19 cellular contexts compared by ENCODE assay signal in genomic region chrX:76657499-76657898, GRCh38.
A peak's percentile ranks its signal among the peaks of the same experiment; 100 is the strongest.
DNase-seq lines count a peak whose midpoint lies in the region; ATAC-seq and TF ChIP-seq lines count a peak whose summit lies in the region.
"Had no signal": no experiment of that assay in that cellular context is flagged by ENCODE, and none has a peak within 500 bp of the region (broad histone marks: within the 10 kb centered on the region; RNA-seq: fewer than 3 reads in every experiment).

No MANE protein-coding gene starts in this region.

- ATAC-seq in GM18519 (IDR thresholded peaks at IDR 0.05; ENCODE audit: low FRiP score, unreplicated experiment) (peak; percentile 65), GM21576 (IDR thresholded peaks at IDR 0.05; ENCODE audit: unreplicated experiment) (peak; percentile 78), HG03378 (IDR thresholded peaks at IDR 0.05; ENCODE audit: unreplicated experiment) (peak; percentile 77)
- ATAC-seq: SK-N-SH treated with all-trans-retinoic acid at 6 μM for 48 hours had no signal

- H3K9me3 Mint-ChIP-seq in nephron progenitor cell = peaks cover 82% of the 10 kb centered on the region
- H3K9me3 Mint-ChIP-seq in immature natural killer cell = peaks cover 0 to 12% (median 0%) of the 10 kb centered on the region in 6 donors

- H3K27ac Mint-ChIP-seq in nephron progenitor cell (no peak overlapping the region), immature natural killer cell (no peak overlapping the region)
- H3K27ac Mint-ChIP-seq: B cell, CD14-positive monocyte had no signal

- H3K4me1 Mint-ChIP-seq in nephron progenitor cell (no peaks in the 10 kb centered on the region), immature natural killer cell (no peaks in the 10 kb centered on the region)
- H3K4me1 Mint-ChIP-seq: B cell, CD14-positive monocyte had no signal

- DNase-seq in GM12865 (ENCODE audit: low read depth) (peak; percentile 1), occipital lobe (lab: John Stamatoyannopoulos, UW) (no peak), nephron progenitor cell (no peak), NCI-H1092 (lab: John Stamatoyannopoulos, UW) (no peak), immature natural killer cell (no peak)
- DNase-seq: GF-D8, Karpas-422, NCI-H1417, NCI-H1930, NCI-H226, NCI-H524, NCI-H82, Peyer's patch had no signal

- H3K27me3 Mint-ChIP-seq in nephron progenitor cell (ENCODE audit: low read depth, poor library complexity) (no peaks in the 10 kb centered on the region), immature natural killer cell (ENCODE audit: low read depth in 3 of 3) (peaks cover 0 to 2% (median 2%) of the 10 kb centered on the region in 3 donors)
- H3K27me3 Mint-ChIP-seq: B cell had no signal

- H3K36me3 Mint-ChIP-seq in nephron progenitor cell (ENCODE audit: low read depth) (no peaks in the 10 kb centered on the region), immature natural killer cell (no peaks in the 10 kb centered on the region)
- H3K36me3 Mint-ChIP-seq: CD14-positive monocyte had no signal

- no peak overlapping the region for H3K4me3 ChIP-seq in GM12865 (ENCODE audit: low read depth, low read length)
- H3K4me3 ChIP-seq: Peyer's patch had no signal

- TF ChIP-seq CTCF in GM12865 (IDR thresholded peaks at IDR 0.05; ENCODE audit: insufficient read depth, low read depth, low read length, missing control alignments) (no peak), nephron progenitor cell (IDR thresholded peaks at IDR 0.05) (no peak)

- no peak overlapping the region for H3K4me3 Mint-ChIP-seq in nephron progenitor cell
- H3K4me3 Mint-ChIP-seq in immature natural killer cell = no peak overlapping the region
- H3K4me3 Mint-ChIP-seq: B cell, CD14-positive monocyte had no signal
